Comparison of ENCODE assay signal across 20 cellular contexts in genomic region chr3:8724108-8724752, GRCh38. TPM values are rescaled to one million over a fixed set of nuclear protein-coding genes. Genes with fewer than 3 reads are reported as not detected.
DNase-seq lines count a peak whose midpoint lies in the region; ATAC-seq and TF ChIP-seq lines count a peak whose summit lies in the region.
"Had no signal": no experiment of that assay in that cellular context is flagged by ENCODE, and none has a peak within 500 bp of the region (broad histone marks: within the 10 kb centered on the region; RNA-seq: fewer than 3 reads in every experiment).

No MANE protein-coding gene starts in this region.

- H2BK12ac ChIP-seq in neuronal stem cell (ENCODE audit: low read length) = no peak overlapping the region

- ATAC-seq in HCT116 (peak; percentile 42), body of pancreas (no peak)

- TF ChIP-seq RAD21 in HCT116 (IDR thresholded peaks at IDR 0.05; ENCODE audit: low read depth) = no peak

- no peaks in the 10 kb centered on the region for H3K79me1 ChIP-seq in neuronal stem cell (ENCODE audit: low read depth, low read length)

- H3K14ac ChIP-seq in neuronal stem cell (ENCODE audit: low read length) = no peak overlapping the region

- H2AFZ ChIP-seq in HCT116 (ENCODE audit: low read depth, low read length, poor library complexity, severe bottlenecking) (no peak overlapping the region), PC-9 (no peak overlapping the region), neuronal stem cell (ENCODE audit: low read length) (peak overlapping the region; percentile 63)

- RAD21 ChIA-PET in HCT116 (lab: Charles Lee; ENCODE audit: low non-redundant PET in 1 of 2, low total read pairs in 2 of 2, uncharacterized antibody in 2 of 2, unreplicated experiment in 2 of 2) = no interaction called here

- H3K79me2 ChIP-seq in HCT116 (ENCODE audit: insufficient read depth, low read length) = no peaks in the 10 kb centered on the region
- no peaks in the 10 kb centered on the region for H3K79me2 ChIP-seq in PC-9 (ENCODE audit: low read depth)

- H3K4me2 ChIP-seq in HCT116 (ENCODE audit: low read length) (peak overlapping the region; percentile 42), PC-9 (peak overlapping the region; percentile 49), neuronal stem cell (ENCODE audit: insufficient read depth, low read length, poor library complexity, severe bottlenecking) (no peak overlapping the region)

- TF ChIP-seq POLR2A in HCT116 (IDR thresholded peaks at IDR 0.05; ENCODE audit: borderline replicate concordance, extremely low read depth, insufficient read depth, insufficient read length) (no peak), body of pancreas (IDR thresholded peaks at IDR 0.05) (no peak)

- TF ChIP-seq CTCF in HCT116 (IDR thresholded peaks at IDR 0.05 in 2 of 3, conservative IDR thresholded peaks at IDR 0.05 in 1 of 3; ENCODE audit: borderline replicate concordance in 1 of 3, insufficient read depth in 1 of 3, low read depth in 2 of 3, low read length in 2 of 3) (no peak), PC-9 (conservative IDR thresholded peaks at IDR 0.05) (no peak), epithelial cell of esophagus (IDR thresholded peaks at IDR 0.05; ENCODE audit: insufficient read depth, low read depth, low read length, missing control alignments) (no peak), body of pancreas (IDR thresholded peaks at IDR 0.05) (no peak)

- no peak overlapping the region for H2BK15ac ChIP-seq in neuronal stem cell (ENCODE audit: low read length)

- H3F3A ChIP-seq in PC-9 (ENCODE audit: insufficient read depth, low read depth) = peaks cover 14% of the 10 kb centered on the region; the same call in 1 of the 2 replicates

- no peaks in the 10 kb centered on the region for H4K20me1 ChIP-seq in HCT116 (ENCODE audit: insufficient read depth)
- H4K20me1 ChIP-seq in PC-9 (ENCODE audit: insufficient read depth) = no peaks in the 10 kb centered on the region

- H3K9ac ChIP-seq in HCT116 (ENCODE audit: low read length) (peak overlapping the region; percentile 2; the same call in 1 of the 2 replicates), neuronal stem cell (ENCODE audit: low read depth, low read length, poor library complexity) (no peak overlapping the region)

- no peak overlapping the region for H3K18ac ChIP-seq in neuronal stem cell (ENCODE audit: low read length)

- H2AK5ac ChIP-seq in neuronal stem cell (ENCODE audit: low read depth, low read length) = no peak overlapping the region

- H3K27me3 ChIP-seq in HCT116 (ENCODE audit: insufficient read depth, low read length) (no peaks in the 10 kb centered on the region), PC-9 (ENCODE audit: insufficient read depth, low read depth) (no peaks in the 10 kb centered on the region), neuronal stem cell (ENCODE audit: control insufficient read depth in 3 of 3, insufficient read depth in 3 of 3, low read depth in 1 of 3, low read length in 3 of 3) (no peaks in the 10 kb centered on the region), body of pancreas (no peaks in the 10 kb centered on the region)
- no peaks in the 10 kb centered on the region for H3K27me3 ChIP-seq in effector memory CD4-positive, alpha-beta T cell (replicated peaks; ENCODE audit: control insufficient read depth, insufficient read depth, low read length, poor library complexity, severe bottlenecking)

- POLR2A ChIA-PET in HCT116 (lab: Charles Lee) = no interaction called here
- POLR2A ChIA-PET in PC-9 (lab: Charles Lee; ENCODE audit: unreplicated experiment) = interaction anchor here (0.5 to 0.6 kb wide), 3 partner anchors 9 to 529 kb away, joined by 3 read pairs; partner anchors contain the start of gene CAV3

- H3K4ac ChIP-seq in neuronal stem cell (ENCODE audit: low read length) = no peak overlapping the region

- DNase-seq in HCT116 (ENCODE audit: low read depth, low spot score) = no peak
- peak in 1 of 2 experiments; percentile 87 for DNase-seq in PC-9
- DNase-seq in epithelial cell of esophagus (ENCODE audit: low read depth) = peak; percentile 72
- no peak for DNase-seq in neuronal stem cell (ENCODE audit: low spot score)
- no peak for DNase-seq in body of pancreas
- DNase-seq in effector memory CD4-positive, alpha-beta T cell = no peak
- no peak for DNase-seq in COR-L47 (lab: John Stamatoyannopoulos, UW)
- DNase-seq: ACHN, C1 segment of cervical spinal cord, DMS 273 treated with DMSO at 0.1 percent for 48 hours, DND-41, Kasumi-1, NCI-H1105 treated with DMSO at 0.1 percent for 48 hours, NCI-H1694 treated with DMSO at 0.1 percent for 48 hours, NCI-H2107, SHP77 had no signal

- no peak overlapping the region for H2BK5ac ChIP-seq in neuronal stem cell (ENCODE audit: low read length)

- no peak overlapping the region for H2BK120ac ChIP-seq in neuronal stem cell (ENCODE audit: low read depth, low read length)

- CTCF ChIA-PET in HCT116 (lab: Charles Lee) = interaction anchor here (3.0 kb wide), 1 partner anchor 11 kb away, joined by 15 read pairs; no protein-coding TSS in a partner anchor
- CTCF ChIA-PET in PC-9 (lab: Charles Lee) = interaction anchor here (0.6 to 0.7 kb wide), 2 partner anchors 16 to 699 kb away, joined by 3 to 5 read pairs; no protein-coding TSS in a partner anchor

- BruUV-seq in HCT116 (replicated peaks; lab: Mats Ljungman, UMichigan) = no TSS peak
- no TSS peak for BruUV-seq in PC-9 (replicated peaks; lab: Mats Ljungman, UMichigan)

- no peaks in the 10 kb centered on the region for H3K36me3 ChIP-seq in HCT116 (ENCODE audit: control insufficient read depth in 1 of 2, insufficient read depth in 2 of 2, low read length in 2 of 2)
- H3K36me3 ChIP-seq in PC-9 (ENCODE audit: low read depth) = no peaks in the 10 kb centered on the region
- no peaks in the 10 kb centered on the region for H3K36me3 ChIP-seq in neuronal stem cell (replicated peaks in 1 of 2; ENCODE audit: control insufficient read depth in 2 of 2, insufficient read depth in 2 of 2, low read length in 2 of 2)
- H3K36me3 ChIP-seq in body of pancreas (replicated peaks in 1 of 2; ENCODE audit: insufficient read depth in 1 of 2, low read depth in 2 of 2) = no peaks in the 10 kb centered on the region
- no peaks in the 10 kb centered on the region for H3K36me3 ChIP-seq in effector memory CD4-positive, alpha-beta T cell (ENCODE audit: control insufficient read depth, insufficient read depth, low read length)

- H3K9me2 ChIP-seq in HCT116 (ENCODE audit: insufficient read depth) = no peaks in the 10 kb centered on the region
- no peaks in the 10 kb centered on the region for H3K9me2 ChIP-seq in PC-9 (ENCODE audit: insufficient read depth)

- no peaks in the 10 kb centered on the region for H3K9me3 ChIP-seq in HCT116 (ENCODE audit: control insufficient read depth in 1 of 2, insufficient read depth in 1 of 2, low read depth in 1 of 2, low read length in 2 of 2)
- H3K9me3 ChIP-seq in PC-9 (ENCODE audit: insufficient read depth, low read depth) = no peaks in the 10 kb centered on the region
- peaks cover 3% of the 10 kb centered on the region in 2 donors for H3K9me3 ChIP-seq in neuronal stem cell (replicated peaks in 1 of 2; ENCODE audit: control insufficient read depth in 2 of 2, insufficient read depth in 1 of 2, low read depth in 1 of 2, low read length in 2 of 2)
- no peaks in the 10 kb centered on the region for H3K9me3 ChIP-seq in body of pancreas
- no peaks in the 10 kb centered on the region for H3K9me3 ChIP-seq in effector memory CD4-positive, alpha-beta T cell (ENCODE audit: control insufficient read depth, low read length)

- H3K4me1 ChIP-seq in HCT116 (ENCODE audit: control insufficient read depth in 1 of 2, insufficient read depth in 2 of 2, low read length in 2 of 2) = peaks cover 3 to 18% of the 10 kb centered on the region in 2 experiments; a peak in 3 of 4 replicates
- peaks cover 20% of the 10 kb centered on the region for H3K4me1 ChIP-seq in PC-9 (replicated peaks; ENCODE audit: insufficient read depth)
- peaks cover 0 to 6% of the 10 kb centered on the region in 2 donors for H3K4me1 ChIP-seq in neuronal stem cell (ENCODE audit: control insufficient read depth in 2 of 2, insufficient read depth in 1 of 2, low read depth in 1 of 2, low read length in 2 of 2)
- H3K4me1 ChIP-seq in body of pancreas = no peaks in the 10 kb centered on the region
- no peaks in the 10 kb centered on the region for H3K4me1 ChIP-seq in effector memory CD4-positive, alpha-beta T cell (ENCODE audit: control insufficient read depth, insufficient read depth, low read length, poor library complexity, severe bottlenecking)

- H4K91ac ChIP-seq in neuronal stem cell (ENCODE audit: low read depth, low read length, poor library complexity) = no peak overlapping the region

- H3K4me3 ChIP-seq in HCT116 (replicated peaks in 1 of 2; ENCODE audit: low read depth in 1 of 2, low read length in 2 of 2) (no peak overlapping the region), PC-9 (no peak overlapping the region), epithelial cell of esophagus (ENCODE audit: low read length) (no peak overlapping the region), neuronal stem cell (ENCODE audit: low read length in 2 of 2) (no peak overlapping the region), body of pancreas (no peak overlapping the region)
- no peak overlapping the region for H3K4me3 ChIP-seq in effector memory CD4-positive, alpha-beta T cell (ENCODE audit: insufficient read depth, low read depth, low read length, poor library complexity, severe bottlenecking)
- H3K4me3 ChIP-seq: SK-N-MC had no signal

- H3K23ac ChIP-seq in neuronal stem cell (ENCODE audit: low read depth, low read length, poor library complexity) = no peak overlapping the region

- H3K27ac ChIP-seq in HCT116 (ENCODE audit: low read depth, low read length) (no peak overlapping the region), PC-9 (peak overlapping the region; percentile 36), neuronal stem cell (replicated peaks; ENCODE audit: low read length) (no peak overlapping the region), body of pancreas (no peak overlapping the region)
- H3K27ac ChIP-seq in effector memory CD4-positive, alpha-beta T cell (ENCODE audit: insufficient read depth, low read length, poor library complexity, severe bottlenecking) = no peak overlapping the region
- H3K27ac ChIP-seq: HL-60, SK-N-MC had no signal

- no CpG with 5 or more reads among the region's 3 CpGs for WGBS in neuronal stem cell (ENCODE audit: extremely low coverage in 2 of 2, insufficient read length in 2 of 2, insufficient replicate concordance in 1 of 2), 2 donors
- WGBS in body of pancreas, 2 donors = 47 to 54% methylated on average over 3 of the region's 3 CpGs

- H4K8ac ChIP-seq in neuronal stem cell (ENCODE audit: low read depth, low read length) = no peak overlapping the region

- intact Hi-C loops in HCT116 (cut with micrococcal nuclease) = no loop called here
- intact Hi-C loops in PC-9 (cut with micrococcal nuclease; ENCODE audit: unreplicated experiment) = loop anchor here (1.0 kb wide), 1 partner anchor 16 kb away; no protein-coding TSS in a partner anchor
- intact Hi-C loops in body of pancreas (cut with DNase I) = no loop called here

RNA-seq across cellular contexts. Expression of gene CAV3, which starts 9.4 kb away (rescaled TPM):
- not detected for total RNA-seq in HCT116 (2021; ENCODE audit: unreplicated experiment)
- polyA plus RNA-seq in HCT116 (2012) = not detected in 2 replicates
- 0.24 TPM in 1 of 2 replicates, not detected in the other for total RNA-seq in PC-9 (2021)
- polyA plus RNA-seq in neuronal stem cell (2013, experiment 1 of 2) = 0.03 TPM
- polyA plus RNA-seq in neuronal stem cell (2013, experiment 2 of 2) = 0.04 TPM
- not detected for total RNA-seq in body of pancreas
- total RNA-seq: H4 had no signal
- polyA plus RNA-seq: IgD-negative memory B cell had no signal

RNA-seq across cellular contexts. Expression of gene OXTR, which starts 45.2 kb away (rescaled TPM):
- total RNA-seq in HCT116 (2021; ENCODE audit: unreplicated experiment) (1.3 TPM), PC-9 (2021) (3.4 and 6.9 TPM in 2 replicates), body of pancreas (under 1 TPM in 1 of 2 donors, not detected in 1; 0.33 TPM)
- 0.29 and 0.39 TPM in 2 replicates for polyA plus RNA-seq in HCT116 (2012)
- polyA plus RNA-seq in neuronal stem cell (2013, experiment 1 of 2) = 0.73 TPM
- 0.69 TPM for polyA plus RNA-seq in neuronal stem cell (2013, experiment 2 of 2)
